Comparison of ENCODE assay signal across 1 cellular context in genomic region chr15:50148362-50148963, GRCh38.
TF ChIP-seq lines count a peak whose summit lies in the region.

No MANE protein-coding gene starts in this region.

TF ChIP-seq in GM23338, 12 proteins besides CTCF, POLR2A, EP300 and RAD21 (continued from another document):
- peak; percentile 77 for TF ChIP-seq ZNF462 (CRISPR knock-in tag; IDR thresholded peaks at IDR 0.05)
- TF ChIP-seq POLR2AphosphoS5 (IDR thresholded peaks at IDR 0.05; ENCODE audit: low read depth), result no peak
- no peak for TF ChIP-seq EZH2phosphoT487 (IDR thresholded peaks at IDR 0.05; ENCODE audit: unreplicated experiment)
- no peak for TF ChIP-seq STAT1 (IDR thresholded peaks at IDR 0.05; ENCODE audit: unreplicated experiment)
TF ChIP-seq in GM23338: peak in this region for 1.
